In genomic region chr9:926976-927375, GRCh38 we compare ENCODE assay signal across 29 cellular contexts.
"Had no signal": no experiment of that assay in that cellular context is flagged by ENCODE, and none has a peak within 500 bp of the region (broad histone marks: within the 10 kb centered on the region; RNA-seq: fewer than 3 reads in every experiment).

No MANE protein-coding gene starts in this region.

- DNase-seq: activated B cell treated with CpG ODN at 0.5 μM for 24 hours; activated CD4-positive, alpha-beta memory T cell treated with anti-CD3 and anti-CD28 coated beads for 36 hours; activated CD4-positive, alpha-beta T cell treated with anti-CD3 and anti-CD28 coated beads for 4 hours; activated CD4-positive, alpha-beta T cell treated with anti-CD3 and anti-CD28 coated beads, Interleukin-2, amount 10 ng/mL, durations not matched to agents 24 days and 14 days; activated CD4-positive, alpha-beta T cell treated with anti-CD3 and anti-CD28 coated beads, Interleukin-2, amount 50 U/mL, for 1 hour; activated CD4-positive, alpha-beta T cell treated with anti-CD3 and anti-CD28 coated beads, Interleukin-2, amount 50 U/mL, for 4 hours; activated CD4-positive, CD25-positive, alpha-beta regulatory T cell treated with anti-CD3 and anti-CD28 coated beads, Interleukin-2, amount 50 U/mL, for 72 hours; activated CD8-positive, alpha-beta memory T cell treated with anti-CD3 and anti-CD28 coated beads, Interleukin-2, amount 50 U/mL, for 4 hours; activated CD8-positive, alpha-beta T cell treated with anti-CD3 and anti-CD28 coated beads for 36 hours; activated effector memory CD4-positive, alpha-beta T cell treated with anti-CD3 and anti-CD28 coated beads, Interleukin-2, amount 50 U/mL, for 16 hours; activated gamma-delta T cell treated with Interleukin-2 at 50 U/mL for 16 hours; activated naive CD4-positive, alpha-beta T cell; activated naive CD4-positive, alpha-beta T cell treated with anti-CD3 and anti-CD28 coated beads for 36 hours; activated naive CD4-positive, alpha-beta T cell treated with anti-CD3 and anti-CD28 coated beads, Interleukin-2, amount 50 U/mL, for 16 hours; activated naive CD8-positive, alpha-beta T cell treated with anti-CD3 and anti-CD28 coated beads for 36 hours; activated T-cell treated with anti-CD3 and anti-CD28 coated beads for 4 hours; activated T-cell treated with anti-CD3 and anti-CD28 coated beads, Interleukin-2, amount 50 U/mL, for 1 hour; activated T-cell treated with anti-CD3 and anti-CD28 coated beads, Interleukin-2, amount 50 U/mL, for 4 hours; activated T-cell treated with anti-CD3 and anti-CD28 coated beads, Interleukin-2, amount 50 U/mL, for 72 hours; adrenal gland; amniotic stem cell; aorta; body of pancreas; brain microvascular endothelial cell; caudate nucleus; cerebellar nuclear complex; T-helper 1 cell; T-helper 2 cell; T-helper 9 cell had no signal
